ENCODE assay signal across 8 cellular contexts in the genomic region with DNA sequence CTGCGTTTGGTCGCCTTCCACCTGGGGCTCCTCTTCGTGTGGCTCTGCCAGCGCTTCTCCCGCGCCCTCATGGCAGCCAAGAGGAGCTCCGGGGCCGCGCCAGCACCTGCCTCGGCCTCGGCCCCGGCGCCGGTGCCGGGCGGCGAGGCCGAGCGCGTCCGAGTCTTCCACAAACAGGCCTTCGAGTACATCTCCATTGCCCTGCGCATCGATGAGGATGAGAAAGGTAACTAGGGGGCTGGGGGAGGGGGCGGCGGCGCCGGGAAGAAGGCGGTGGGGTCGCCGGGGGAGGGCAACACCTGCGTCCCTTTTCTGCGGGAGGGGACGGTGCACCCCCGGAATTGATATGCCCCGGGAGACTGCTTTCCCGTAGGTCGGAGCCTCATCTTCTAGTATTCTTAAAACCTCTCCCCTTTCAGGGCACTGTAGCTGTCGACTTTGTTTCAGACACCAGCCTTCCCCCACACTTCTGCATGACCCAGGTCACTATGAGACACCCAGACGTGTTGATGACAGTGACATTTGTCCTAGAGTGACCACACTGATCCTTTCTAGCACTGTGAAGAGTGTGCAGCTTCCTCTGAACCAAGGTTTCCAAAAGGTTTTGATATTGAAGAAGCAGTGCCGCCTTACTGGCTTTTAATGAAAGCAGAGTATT. TPM values are rescaled to one million over a fixed set of nuclear protein-coding genes. Genes with fewer than 3 reads are reported as not detected.
A peak's percentile ranks its signal among the peaks of the same experiment; 100 is the strongest.
DNase-seq lines count a peak whose midpoint lies in the region; ATAC-seq and TF ChIP-seq lines count a peak whose summit lies in the region.

No MANE protein-coding gene starts in this region.

- peak; percentile 0 for ATAC-seq in GM21381 (IDR thresholded peaks at IDR 0.05; ENCODE audit: unreplicated experiment)
- peak; percentile 2 to 3 for ATAC-seq in activated T-cell treated with anti-CD3 and anti-CD28 coated beads, Interleukin-2, amount 50 U/mL, for 4 hours
- ATAC-seq in heart left ventricle, result peak in 2 of 4 donors; percentile 23 to 45
- ATAC-seq in psoas muscle, result peak; percentile 23 to 65 (median 46)
- no peak for ATAC-seq in HG03432 (IDR thresholded peaks at IDR 0.05; ENCODE audit: unreplicated experiment)
- no peak for ATAC-seq in HG02571 (IDR thresholded peaks at IDR 0.05; ENCODE audit: unreplicated experiment)

- H3K9me3 Mint-ChIP-seq in Calu3 (ENCODE audit: low read depth, unreplicated experiment), result no peaks in the 10 kb centered on the region
- no peaks in the 10 kb centered on the region for H3K9me3 Mint-ChIP-seq in activated T-cell treated with anti-CD3 and anti-CD28 coated beads, Interleukin-2, amount 50 U/mL, for 4 hours

- H3K27ac Mint-ChIP-seq in Calu3 (ENCODE audit: unreplicated experiment), result peak overlapping the region; percentile 78

- peak overlapping the region; percentile 39 to 95 (median 90) for H3K27ac ChIP-seq in heart left ventricle
- H3K27ac ChIP-seq in psoas muscle, result peak overlapping the region; percentile 88

- no peaks in the 10 kb centered on the region for H3K27me3 ChIP-seq in heart left ventricle
- H3K27me3 ChIP-seq in psoas muscle (ENCODE audit: insufficient read depth in 3 of 3, low read length in 2 of 3), result no peaks in the 10 kb centered on the region

- BruUV-seq in Calu3 (replicated peaks; lab: Mats Ljungman, UMichigan), result no TSS peak

- TF ChIP-seq CTCF in Calu3 (IDR thresholded peaks at IDR 0.05; ENCODE audit: unreplicated experiment) (no peak), heart left ventricle (IDR thresholded peaks at IDR 0.05) (no peak), psoas muscle (IDR thresholded peaks at IDR 0.05) (no peak)

- peaks cover 25% of the 10 kb centered on the region for H3K4me1 Mint-ChIP-seq in Calu3 (ENCODE audit: low read depth, unreplicated experiment)
- H3K4me1 Mint-ChIP-seq in activated T-cell treated with anti-CD3 and anti-CD28 coated beads, Interleukin-2, amount 50 U/mL, for 4 hours (ENCODE audit: low read depth), result peaks cover 29% of the 10 kb centered on the region

- no peaks in the 10 kb centered on the region for H3K27me3 Mint-ChIP-seq in Calu3 (ENCODE audit: unreplicated experiment)
- H3K27me3 Mint-ChIP-seq in activated T-cell treated with anti-CD3 and anti-CD28 coated beads, Interleukin-2, amount 50 U/mL, for 4 hours (ENCODE audit: low read depth), result no peaks in the 10 kb centered on the region

- WGBS in heart left ventricle, 4 donors, result 0 to 1% (median 0%) methylated on average over 32 to 41 of the region's 41 CpGs
- 0 to 1% (median 1%) methylated on average over 40 to 41 of the region's 41 CpGs for WGBS in psoas muscle, 3 donors

- CTCF ChIA-PET in Calu3 (lab: Charles Lee), result interaction anchor here (0.6 to 2.4 kb wide), 5 partner anchors 12 to 1666 kb away, joined by 4 to 21 read pairs (median 6); partner anchors contain the start of genes DPY30 and SLC30A6

- H3K4me1 ChIP-seq in heart left ventricle (peaks cover 0 to 38% (median 13%) of the 10 kb centered on the region in 12 donors), psoas muscle (peaks cover 19% of the 10 kb centered on the region)

- peak overlapping the region; percentile 65 to 94 (median 90) for H3K4me3 ChIP-seq in heart left ventricle
- peak overlapping the region; percentile 74 for H3K4me3 ChIP-seq in psoas muscle

- no peak for TF ChIP-seq POLR2A in heart left ventricle (IDR thresholded peaks at IDR 0.05)

- intact Hi-C loops in Calu3 (cut with micrococcal nuclease; ENCODE audit: unreplicated experiment), result loop anchor here (5.0 kb wide), 1 partner anchor 57 kb away; no protein-coding TSS in a partner anchor
- intact Hi-C loops in heart left ventricle (cut with DNase I), result loop anchor here in 4 of 10 donors (5.0 to 10.0 kb wide), 5 partner anchors 49 to 293 kb away; partner anchors contain the start of genes MEMO1 (in 2 of the 4) and BIRC6 (in 1 of the 4)
- intact Hi-C loops in psoas muscle (cut with DNase I), result loop anchor here in 1 of 2 donors (5.0 kb wide), 1 partner anchor 52 kb away; the partner anchor contains the start of gene MEMO1

- H3K36me3 ChIP-seq in heart left ventricle (peaks cover 0 to 15% (median 0%) of the 10 kb centered on the region in 9 donors), psoas muscle (ENCODE audit: insufficient read depth in 1 of 2, low read depth in 1 of 2) (peaks cover 0 to 4% of the 10 kb centered on the region in 2 donors)

- DNase-seq in Calu3 (no peak), M059J (ENCODE audit: low read depth) (peak; percentile 5), heart left ventricle (peak in 1 of 5 donors; percentile 10), psoas muscle (no peak)
- DNase-seq in activated T-cell treated with anti-CD3 and anti-CD28 coated beads, Interleukin-2, amount 50 U/mL, for 4 hours, result no peak

- H3K4me3 Mint-ChIP-seq in Calu3 (ENCODE audit: low read depth, unreplicated experiment), result peak overlapping the region; percentile 84
- H3K4me3 Mint-ChIP-seq in activated T-cell treated with anti-CD3 and anti-CD28 coated beads, Interleukin-2, amount 50 U/mL, for 4 hours, result peak overlapping the region; percentile 96

- peaks cover 35% of the 10 kb centered on the region for H3K36me3 Mint-ChIP-seq in Calu3 (ENCODE audit: insufficient read depth, unreplicated experiment)
- H3K36me3 Mint-ChIP-seq in activated T-cell treated with anti-CD3 and anti-CD28 coated beads, Interleukin-2, amount 50 U/mL, for 4 hours (ENCODE audit: insufficient read depth), result peaks cover 3% of the 10 kb centered on the region

- H3K9me3 ChIP-seq in heart left ventricle, result no peaks in the 10 kb centered on the region
- H3K9me3 ChIP-seq in psoas muscle, result no peaks in the 10 kb centered on the region

RNA-seq across cellular contexts. Expression of gene SPAST, which starts 0.8 kb away (rescaled TPM):
- total RNA-seq in Calu3 (2022) (18.5 and 18.8 TPM in 2 replicates), heart left ventricle (10 to 100 TPM in 5 of 9 donors, 1 to 10 TPM in 4; 6.9 to 13.2 (median 10.2) TPM), psoas muscle (10 to 100 TPM; 12.4 to 21.3 (median 16.6) TPM)
- 11.4 and 13.9 TPM in 2 replicates for total RNA-seq in M059J (2014; rRNA removed; shearing (Covaris generic))
- 10 to 100 TPM; 16.2 to 19.8 (median 17.5) TPM for total RNA-seq in activated T-cell treated with anti-CD3 and anti-CD28 coated beads, Interleukin-2, amount 50 U/mL, for 4 hours
- polyA plus RNA-seq in heart left ventricle (1 to 10 TPM; 2.6 to 5.7 TPM), psoas muscle (10 to 100 TPM in 1 of 3 donors, 1 to 10 TPM in 2; 5.9 to 24.8 (median 8.4) TPM)

RNA-seq across cellular contexts. Expression of gene DPY30, which starts 24.5 kb away (rescaled TPM):
- total RNA-seq in Calu3 (2022) (106 and 117 TPM in 2 replicates), heart left ventricle (10 to 100 TPM; 36.8 to 52.8 (median 41.6) TPM), psoas muscle (10 to 100 TPM; 28.6 to 44.4 (median 34.2) TPM)
- total RNA-seq in M059J (2014; rRNA removed; shearing (Covaris generic)), result 110 and 133 TPM in 2 replicates
- total RNA-seq in activated T-cell treated with anti-CD3 and anti-CD28 coated beads, Interleukin-2, amount 50 U/mL, for 4 hours, result 10 to 100 TPM; 65.0 to 70.0 (median 66.1) TPM
- polyA plus RNA-seq in heart left ventricle (10 to 100 TPM; 64.3 to 86.5 TPM), psoas muscle (10 to 100 TPM; 30.2 to 76.9 (median 60.5) TPM)

RNA-seq across cellular contexts. Expression of gene MEMO1, which starts 53.3 kb away (rescaled TPM):
- total RNA-seq in Calu3 (2022) (48.3 and 53.9 TPM in 2 replicates), heart left ventricle (10 to 100 TPM; 20.1 to 73.3 (median 53.0) TPM), psoas muscle (10 to 100 TPM; 46.1 to 71.6 (median 56.3) TPM)
- 33.4 and 36.5 TPM in 2 replicates for total RNA-seq in M059J (2014; rRNA removed; shearing (Covaris generic))
- 10 to 100 TPM; 71.1 to 75.3 (median 73.6) TPM for total RNA-seq in activated T-cell treated with anti-CD3 and anti-CD28 coated beads, Interleukin-2, amount 50 U/mL, for 4 hours
- polyA plus RNA-seq in heart left ventricle (10 to 100 TPM; 41.6 to 94.8 TPM), psoas muscle (10 to 100 TPM; 40.0 to 86.8 (median 56.0) TPM)

Comparison
In these comparisons a context has a peak if more than half of its experiments do, and no peak if none do; other contexts are left out.
1. ATAC-seq: peak in GM21381 (single experiment), activated T-cell treated with anti-CD3 and anti-CD28 coated beads, Interleukin-2, amount 50 U/mL, for 4 hours (2 of 2) and psoas muscle (4 of 4); none in HG03432 (single experiment) and HG02571 (single experiment).